20 cellular contexts compared by ENCODE assay signal in the genomic region with DNA sequence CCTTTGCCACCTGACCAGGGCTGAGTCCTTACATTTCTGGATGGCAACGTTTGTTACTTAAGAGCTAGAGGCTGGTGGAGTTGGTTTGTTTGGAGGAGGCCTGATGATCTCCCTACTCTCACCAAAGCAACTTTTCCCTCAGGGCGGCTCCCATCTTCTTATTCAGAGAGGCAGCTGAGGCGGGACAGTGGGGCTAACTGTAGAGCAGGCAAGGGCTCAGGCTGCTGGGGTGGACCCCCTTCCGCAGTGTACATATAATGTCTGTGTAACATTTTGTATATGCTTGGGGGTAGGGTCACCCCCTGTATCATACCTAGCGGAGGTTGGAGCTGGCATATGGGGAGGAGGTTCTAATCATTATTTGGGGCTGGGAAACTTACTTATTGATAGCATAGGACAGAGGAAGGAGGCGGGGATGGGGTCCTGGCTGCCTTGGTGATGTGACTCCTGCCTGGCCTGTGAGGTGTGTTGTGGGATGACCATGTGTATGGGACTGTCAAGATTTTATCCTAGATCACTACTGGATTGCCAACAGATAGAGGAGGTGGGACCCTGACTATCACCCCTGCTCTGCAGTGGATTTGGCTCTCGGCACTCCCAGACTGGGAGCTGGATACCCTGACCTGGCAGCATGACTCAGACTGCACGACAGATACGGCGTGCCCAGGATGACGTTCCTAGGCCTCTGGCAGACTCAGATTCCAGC.
"Had no signal": no experiment of that assay in that cellular context is flagged by ENCODE, and none has a peak within 500 bp of the region (broad histone marks: within the 10 kb centered on the region; RNA-seq: fewer than 3 reads in every experiment).

No MANE protein-coding gene starts in this region.

- H3K27ac ChIP-seq: colonic mucosa, neural progenitor cell, ovary, right lobe of liver, thoracic aorta, tibial nerve, upper lobe of right lung, vagina had no signal

- H3K36me3 ChIP-seq: colonic mucosa, neural progenitor cell, ovary, right lobe of liver, thoracic aorta, tibial nerve, upper lobe of right lung, vagina had no signal

- H3K9me3 Mint-ChIP-seq: naive thymus-derived CD4-positive, alpha-beta T cell; nephron; stimulated activated naive B cell treated with anti-CD40 and anti-IgM and Interleukin-4, amounts not matched to agents 10 μg/mL and 1 μg/mL and 100 μg/mL, for 72 hours; stimulated activated naive CD8-positive, alpha-beta T cell treated with anti-CD3 and anti-CD28 coated beads, Interleukin-15, Interleukin-2, amounts not matched to agents 100 ng/mL and 50 ng/mL, for 24 hours had no signal

- H3K9me3 ChIP-seq: colonic mucosa, ovary, right lobe of liver, thoracic aorta, tibial nerve, upper lobe of right lung, vagina had no signal

- H3K4me1 ChIP-seq: colonic mucosa, neural progenitor cell, right lobe of liver, tibial nerve, upper lobe of right lung, vagina had no signal

- H3K27me3 ChIP-seq: colonic mucosa, ovary, right lobe of liver had no signal

- ATAC-seq: naive thymus-derived CD4-positive, alpha-beta T cell; right lobe of liver; stimulated activated naive B cell treated with anti-CD40 and anti-IgM and Interleukin-4, amounts not matched to agents 10 μg/mL and 1 μg/mL and 100 μg/mL, for 72 hours; upper lobe of right lung had no signal

- H3K4me3 ChIP-seq: colonic mucosa, neural progenitor cell, ovary, right lobe of liver, thoracic aorta, tibial nerve, upper lobe of right lung, vagina had no signal

- H3K36me3 Mint-ChIP-seq: naive thymus-derived CD4-positive, alpha-beta T cell; neural progenitor cell; stimulated activated naive B cell treated with anti-CD40 and anti-IgM and Interleukin-4, amounts not matched to agents 10 μg/mL and 1 μg/mL and 100 μg/mL, for 72 hours had no signal

- DNase-seq: colonic mucosa; dermis blood vessel endothelial cell; effector memory CD4-positive, alpha-beta T cell; mesenchymal stem cell; midbrain; nucleus accumbens; ovary; right lobe of liver; small intestine; stimulated activated CD4-positive, alpha-beta T cell treated with anti-CD3 and anti-CD28 coated beads, Interleukin-15, amount 100 ng/mL, for 24 hours; stimulated activated CD4-positive, alpha-beta T cell treated with anti-CD3 and anti-CD28 coated beads, Interleukin-2, amount 100 ng/mL, for 48 hours; stimulated activated naive B cell treated with anti-CD40 and anti-IgM and Interleukin-4, amounts not matched to agents 10 μg/mL and 1 μg/mL and 100 μg/mL, for 72 hours; upper lobe of right lung had no signal

- H3K4me1 Mint-ChIP-seq: naive thymus-derived CD4-positive, alpha-beta T cell; nephron had no signal

- H3K27ac Mint-ChIP-seq: naive thymus-derived CD4-positive, alpha-beta T cell; nephron; neural progenitor cell; stimulated activated naive B cell treated with anti-CD40 and anti-IgM and Interleukin-4, amounts not matched to agents 10 μg/mL and 1 μg/mL and 100 μg/mL, for 72 hours; stimulated activated naive CD8-positive, alpha-beta T cell treated with anti-CD3 and anti-CD28 coated beads, Interleukin-15, Interleukin-2, amounts not matched to agents 100 ng/mL and 50 ng/mL, for 24 hours had no signal

- H3K4me3 Mint-ChIP-seq: naive thymus-derived CD4-positive, alpha-beta T cell; nephron; stimulated activated naive B cell treated with anti-CD40 and anti-IgM and Interleukin-4, amounts not matched to agents 10 μg/mL and 1 μg/mL and 100 μg/mL, for 72 hours; stimulated activated naive CD8-positive, alpha-beta T cell treated with anti-CD3 and anti-CD28 coated beads, Interleukin-15, Interleukin-2, amounts not matched to agents 100 ng/mL and 50 ng/mL, for 24 hours had no signal
